ENCODE assay signal across 12 cellular contexts in genomic region chr6:129440691-129441090, GRCh38.
A peak's percentile ranks its signal among the peaks of the same experiment; 100 is the strongest.
DNase-seq lines count a peak whose midpoint lies in the region; ATAC-seq and TF ChIP-seq lines count a peak whose summit lies in the region.
"Had no signal": no experiment of that assay in that cellular context is flagged by ENCODE, and none has a peak within 500 bp of the region (broad histone marks: within the 10 kb centered on the region; RNA-seq: fewer than 3 reads in every experiment).

No MANE protein-coding gene starts in this region.

- H3K36me3 Mint-ChIP-seq in chondrocyte (ENCODE audit: low read depth): no peaks in the 10 kb centered on the region

- no peak overlapping the region for H3K56ac ChIP-seq in mesendoderm (ENCODE audit: low read length)

- no peak overlapping the region for H2BK5ac ChIP-seq in mesendoderm (ENCODE audit: low read length)

- no peak overlapping the region for H4K5ac ChIP-seq in mesendoderm (ENCODE audit: low read length)

- H3K27me3 ChIP-seq in H7 (ENCODE audit: control insufficient read depth, insufficient read depth, low read length) (no peaks in the 10 kb centered on the region), OCI-LY3 (ENCODE audit: low read depth, low read length) (no peaks in the 10 kb centered on the region), mesendoderm (ENCODE audit: insufficient read depth, low read length, poor library complexity) (no peaks in the 10 kb centered on the region)
- H3K27me3 ChIP-seq: ovary had no signal

- H4K8ac ChIP-seq in mesendoderm (ENCODE audit: low read depth, low read length): no peak overlapping the region

- H3K79me1 ChIP-seq in mesendoderm (ENCODE audit: low read length): no peaks in the 10 kb centered on the region

- H2AFZ ChIP-seq in OCI-LY3 (ENCODE audit: low read depth, low read length): peak overlapping the region; percentile 77; the same call in 1 of the 2 replicates

- H3K23ac ChIP-seq in mesendoderm (ENCODE audit: low read length): no peak overlapping the region

- TF ChIP-seq CTCF in OCI-LY3 (IDR thresholded peaks at IDR 0.05; ENCODE audit: low read depth, low read length): 0 out of 2 replicates have a peak, but pooled peaks have one; percentile 18
- peak; percentile 30 for TF ChIP-seq CTCF in epithelial cell of esophagus (IDR thresholded peaks at IDR 0.05; ENCODE audit: insufficient read depth, low read depth, low read length, missing control alignments)
- TF ChIP-seq CTCF in chondrocyte (IDR thresholded peaks at IDR 0.05): no peak

- ATAC-seq in GM19328 (IDR thresholded peaks at IDR 0.05; ENCODE audit: unreplicated experiment): no peak
- no peak for ATAC-seq in GM18907 (IDR thresholded peaks at IDR 0.05; ENCODE audit: unreplicated experiment)

- H3K4me2 ChIP-seq in OCI-LY3 (ENCODE audit: low read length): peak overlapping the region; percentile 64
- no peak overlapping the region for H3K4me2 ChIP-seq in mesendoderm (ENCODE audit: low read length)

- no peak overlapping the region for H2AK5ac ChIP-seq in mesendoderm (ENCODE audit: low read length)

- H2BK120ac ChIP-seq in mesendoderm (ENCODE audit: low read depth, low read length): no peak overlapping the region

- H3K27ac ChIP-seq in OCI-LY3 (ENCODE audit: low read length) (no peak overlapping the region), mesendoderm (ENCODE audit: low read depth, low read length) (no peak overlapping the region)
- H3K27ac ChIP-seq: ovary had no signal

- peaks cover 9% of the 10 kb centered on the region for H3K4me1 ChIP-seq in OCI-LY3 (ENCODE audit: low read length)
- H3K4me1 ChIP-seq in mesendoderm (ENCODE audit: control insufficient read depth, low read depth, low read length): no peaks in the 10 kb centered on the region

- no peak overlapping the region for H3K4ac ChIP-seq in mesendoderm (ENCODE audit: low read depth, low read length)

- H3K9me3 Mint-ChIP-seq in chondrocyte (ENCODE audit: low read depth): no peaks in the 10 kb centered on the region
- H3K9me3 Mint-ChIP-seq: central memory CD8-positive, alpha-beta T cell had no signal

- H2BK15ac ChIP-seq in mesendoderm (replicated peaks; ENCODE audit: low read depth): no peak overlapping the region

- H3K27me3 Mint-ChIP-seq in chondrocyte (ENCODE audit: low read depth): peaks cover 6% of the 10 kb centered on the region

- H3K79me2 ChIP-seq in OCI-LY3 (ENCODE audit: low read length): no peaks in the 10 kb centered on the region
- H3K79me2 ChIP-seq in mesendoderm (ENCODE audit: control insufficient read depth, insufficient read depth, low read length): no peaks in the 10 kb centered on the region

- no peaks in the 10 kb centered on the region for H4K20me1 ChIP-seq in OCI-LY3 (ENCODE audit: insufficient read depth, low read length)

- peak overlapping the region; percentile 60 for H3K18ac ChIP-seq in mesendoderm (ENCODE audit: low read length)

- H3K4me3 Mint-ChIP-seq in chondrocyte (ENCODE audit: unreplicated experiment): no peak overlapping the region
- H3K4me3 Mint-ChIP-seq: central memory CD8-positive, alpha-beta T cell had no signal

- H3K36me3 ChIP-seq in H7 (replicated peaks; ENCODE audit: control insufficient read depth, insufficient read depth, low read length): no peaks in the 10 kb centered on the region
- H3K36me3 ChIP-seq in OCI-LY3 (replicated peaks; ENCODE audit: low read depth, low read length): no peaks in the 10 kb centered on the region
- H3K36me3 ChIP-seq in mesendoderm (ENCODE audit: control insufficient read depth, insufficient read depth, low read length): no peaks in the 10 kb centered on the region
- H3K36me3 ChIP-seq: ovary had no signal

- H3K9ac ChIP-seq in OCI-LY3 (ENCODE audit: low read length): no peak overlapping the region
- H3K9ac ChIP-seq in mesendoderm (ENCODE audit: low read length): no peak overlapping the region

- WGBS in mesendoderm (ENCODE audit: extremely low coverage, insufficient coverage, low lambda C conversion rate): no CpG with 5 or more reads among the region's 8 CpGs

- H3K9me3 ChIP-seq in OCI-LY3 (ENCODE audit: insufficient read depth, low read length): no peaks in the 10 kb centered on the region
- H3K9me3 ChIP-seq: ovary had no signal

- H3K4me3 ChIP-seq in H7 (ENCODE audit: insufficient read depth, low read depth, low read length) (no peak overlapping the region), OCI-LY3 (ENCODE audit: low read length) (peak overlapping the region; percentile 58), epithelial cell of esophagus (ENCODE audit: low read length) (no peak overlapping the region), mesendoderm (ENCODE audit: low read length) (no peak overlapping the region)
- H3K4me3 ChIP-seq: ovary had no signal

- no peaks in the 10 kb centered on the region for H3K4me1 Mint-ChIP-seq in chondrocyte (ENCODE audit: low read depth)

- DNase-seq in H7: peak; percentile 11
- DNase-seq in epithelial cell of esophagus (ENCODE audit: low read depth): peak; percentile 11
- DNase-seq in mesendoderm: peak; percentile 76
- DNase-seq in superior temporal gyrus (ENCODE audit: extremely low spot score): no peak
- DNase-seq in chondrocyte (ENCODE audit: low spot score): no peak
- DNase-seq: DND-41, Kasumi-1, ovary had no signal

- H3K27ac Mint-ChIP-seq in chondrocyte (ENCODE audit: unreplicated experiment): no peak overlapping the region

Comparison
In these comparisons a context has a peak if more than half of its experiments do, and no peak if none do; other contexts are left out.
1. DNase-seq: peak in H7 (single experiment), epithelial cell of esophagus (single experiment) and mesendoderm (single experiment); none in superior temporal gyrus (single experiment) and chondrocyte (single experiment).